ENCODE assay signal across 26 cellular contexts in genomic region chr1:95353185-95353584, GRCh38.
DNase-seq lines count a peak whose midpoint lies in the region; ATAC-seq, FAIRE-seq and TF ChIP-seq lines count a peak whose summit lies in the region.
"Had no signal": no experiment of that assay in that cellular context is flagged by ENCODE, and none has a peak within 500 bp of the region (broad histone marks: within the 10 kb centered on the region; RNA-seq: fewer than 3 reads in every experiment).

No MANE protein-coding gene starts in this region.

- intact Hi-C loops in lower lobe of right lung (cut with DNase I): no loop called here

- no peaks in the 10 kb centered on the region for H3K36me3 ChIP-seq in lower lobe of right lung
- H3K36me3 ChIP-seq: BLaER1 treated with 17β-estradiol and CSF1 and Interleukin-3, amounts not matched to agents 10 nM and 100 nM; heart right ventricle; left lung; MG63; Peyer's patch; sigmoid colon had no signal

- ATAC-seq in lower lobe of right lung: no peak
- ATAC-seq: activated naive CD4-positive, alpha-beta T cell treated with anti-CD3 and anti-CD28 coated beads, Interleukin-2, amount 50 U/mL, for 72 hours; left lung; T-helper 17 cell had no signal

- H3K4me1 ChIP-seq in lower lobe of right lung: no peaks in the 10 kb centered on the region
- H3K4me1 ChIP-seq: left lung, Peyer's patch, sigmoid colon had no signal

- no peaks in the 10 kb centered on the region for H3K27me3 ChIP-seq in lower lobe of right lung (ENCODE audit: low read depth)
- H3K27me3 ChIP-seq: BLaER1 treated with 17β-estradiol and CSF1 and Interleukin-3, amounts not matched to agents 10 nM and 100 nM; Peyer's patch; sigmoid colon had no signal

- no peak for TF ChIP-seq CTCF in lower lobe of right lung (IDR thresholded peaks at IDR 0.05)

- FAIRE-seq in GM19239 (lab: Jason Lieb, UNC): no peak

- no peak overlapping the region for H3K4me3 ChIP-seq in lower lobe of right lung
- H3K4me3 ChIP-seq: BLaER1 treated with 17β-estradiol and CSF1 and Interleukin-3, amounts not matched to agents 10 nM and 100 nM; heart right ventricle; left lung; MG63; Peyer's patch; sigmoid colon had no signal

- H3K9me3 ChIP-seq in lower lobe of right lung: no peaks in the 10 kb centered on the region
- H3K9me3 ChIP-seq: BLaER1 treated with 17β-estradiol and CSF1 and Interleukin-3, amounts not matched to agents 10 nM and 100 nM; heart right ventricle; left lung; MG63; Peyer's patch; sigmoid colon had no signal

- DNase-seq in COLO668 (lab: John Stamatoyannopoulos, UW; ENCODE audit: unreplicated experiment) (peak; percentile 71), DMS79 treated with DMSO at 0.1 percent for 48 hours (lab: John Stamatoyannopoulos, UW) (peak; percentile 99), NCI-H2029 (lab: John Stamatoyannopoulos, UW) (peak; percentile 97), SHP77 treated with DMSO at 0.1 percent for 48 hours (lab: John Stamatoyannopoulos, UW) (peak; percentile 71), lower lobe of right lung (no peak), GM19239 (ENCODE audit: insufficient read length, low spot score) (no peak), UCSD-AML1 (lab: John Stamatoyannopoulos, UW; ENCODE audit: unreplicated experiment) (no peak)
- no peak for DNase-seq in activated CD4-positive, alpha-beta T cell treated with anti-CD3 and anti-CD28 coated beads, Interleukin-2, amount 50 U/mL, for 48 hours
- DNase-seq: ACHN; activated CD4-positive, alpha-beta T cell treated with anti-CD3 and anti-CD28 coated beads, Interleukin-2, amount 10 ng/mL, durations not matched to agents 24 days and 14 days; cerebellar nuclear complex; erythroblast; foreskin fibroblast; GF-D8; HCEC 1CT; heart right ventricle; left lung; MG63; midbrain; NCI-H2227 treated with DMSO at 0.1 percent for 48 hours; NK-92 treated with Interleukin-12 subunit alpha and Interleukin-12 subunit beta, amount 100 ng/mL, for 24 hours; Peyer's patch; sigmoid colon; T-helper 17 cell had no signal

- no peak overlapping the region for H3K27ac ChIP-seq in lower lobe of right lung
- H3K27ac ChIP-seq: BLaER1 treated with 17β-estradiol and CSF1 and Interleukin-3, amounts not matched to agents 10 nM and 100 nM; heart right ventricle; left lung; Peyer's patch; sigmoid colon had no signal

Comparison
In these comparisons a context has a peak if more than half of its experiments do, and no peak if none do; other contexts are left out.
1. DNase-seq: peak in COLO668 (single experiment), DMS79 treated with DMSO at 0.1 percent for 48 hours (single experiment), NCI-H2029 (single experiment) and SHP77 treated with DMSO at 0.1 percent for 48 hours (single experiment); none in lower lobe of right lung (single experiment), GM19239 (single experiment), UCSD-AML1 (single experiment) and activated CD4-positive, alpha-beta T cell treated with anti-CD3 and anti-CD28 coated beads, Interleukin-2, amount 50 U/mL, for 48 hours (0 of 2).